In the genomic region with DNA sequence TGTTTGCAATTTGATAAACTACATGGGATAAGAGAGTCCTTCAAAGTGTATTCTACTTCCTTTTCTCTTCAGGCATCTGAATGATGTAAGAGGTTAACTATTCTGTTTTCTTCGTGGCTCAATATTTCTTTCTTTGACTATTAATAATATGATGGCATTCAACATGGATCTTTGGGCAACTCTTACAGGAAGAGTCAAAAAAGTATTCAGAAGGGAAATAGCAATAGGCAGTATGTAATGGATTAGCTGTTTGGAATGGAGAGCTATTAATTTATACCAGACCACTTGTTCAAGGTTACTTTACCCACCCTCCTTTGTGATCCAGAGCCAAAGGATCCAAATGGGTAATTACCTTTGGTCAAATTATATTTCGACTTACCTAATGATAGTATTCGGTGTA, we compare ENCODE assay signal across 14 cellular contexts.
A peak's percentile ranks its signal among the peaks of the same experiment; 100 is the strongest.
DNase-seq lines count a peak whose midpoint lies in the region; ATAC-seq and TF ChIP-seq lines count a peak whose summit lies in the region.
"Had no signal": no experiment of that assay in that cellular context is flagged by ENCODE, and none has a peak within 500 bp of the region (broad histone marks: within the 10 kb centered on the region; RNA-seq: fewer than 3 reads in every experiment).

No MANE protein-coding gene starts in this region.

- H3K9me3 ChIP-seq in SK-N-SH = no peaks in the 10 kb centered on the region
- H3K9me3 ChIP-seq in endodermal cell (ENCODE audit: control insufficient read depth, low read length) = no peaks in the 10 kb centered on the region
- no peaks in the 10 kb centered on the region for H3K9me3 ChIP-seq in thoracic aorta
- H3K9me3 ChIP-seq: BE2C had no signal

- H3K9ac ChIP-seq in SK-N-SH (no peak overlapping the region), endodermal cell (ENCODE audit: extremely low read depth, low read length, poor library complexity, severe bottlenecking) (no peak overlapping the region)
- H3K9ac ChIP-seq: GM23248 had no signal

- ATAC-seq in thoracic aorta (ENCODE audit: insufficient number of reproducible peaks, low FRiP score, low read depth) = no peak
- no peak for ATAC-seq in stimulated activated naive CD8-positive, alpha-beta T cell treated with anti-CD3 and anti-CD28 coated beads, Interleukin-15, Interleukin-2, amounts not matched to agents 100 U/mL and 50 U/mL, for 24 hours

- DNase-seq in EH (ENCODE audit: low read depth) (peak; percentile 13), SK-N-SH (no peak), endodermal cell (no peak), thoracic aorta (ENCODE audit: low spot score) (no peak), HCEC 1CT (no peak), NCI-H82 treated with DMSO at 0.1 percent for 48 hours (lab: John Stamatoyannopoulos, UW; ENCODE audit: unreplicated experiment) (no peak)
- no peak for DNase-seq in stimulated activated naive CD8-positive, alpha-beta T cell treated with anti-CD3 and anti-CD28 coated beads, Interleukin-15, Interleukin-2, amounts not matched to agents 100 U/mL and 50 U/mL, for 24 hours
- DNase-seq: BE2C; CD4-positive, alpha-beta memory T cell; DMS79; GF-D8; GM23248 had no signal

- POLR2A ChIA-PET in SK-N-SH (lab: Yijun Ruan, JAX) = no interaction called here

- H3K4me3 Mint-ChIP-seq in endodermal cell = no peak overlapping the region
- H3K4me3 Mint-ChIP-seq: CD4-positive, alpha-beta memory T cell; IgD-negative memory B cell had no signal

- H3K36me3 ChIP-seq in SK-N-SH (replicated peaks in 1 of 2; ENCODE audit: control insufficient read depth in 1 of 2, insufficient read depth in 2 of 2, low read length in 1 of 2) = no peaks in the 10 kb centered on the region
- H3K36me3 ChIP-seq in endodermal cell (ENCODE audit: control insufficient read depth, insufficient read depth, low read length) = no peaks in the 10 kb centered on the region
- H3K36me3 ChIP-seq in thoracic aorta = no peaks in the 10 kb centered on the region
- H3K36me3 ChIP-seq: BE2C had no signal

- TF ChIP-seq CTCF in SK-N-SH (IDR thresholded peaks at IDR 0.05) = no peak
- TF ChIP-seq CTCF in endodermal cell (conservative IDR thresholded peaks at IDR 0.05) = no peak
- TF ChIP-seq CTCF in thoracic aorta (IDR thresholded peaks at IDR 0.05) = no peak

- no peaks in the 10 kb centered on the region for H3K27me3 Mint-ChIP-seq in endodermal cell (ENCODE audit: insufficient read depth)

- peak overlapping the region; percentile 26 for H3K27ac Mint-ChIP-seq in endodermal cell
- H3K27ac Mint-ChIP-seq: CD4-positive, alpha-beta memory T cell; IgD-negative memory B cell had no signal

- no peak; a peak in 1 of 4 replicates for TF ChIP-seq EP300 in SK-N-SH (IDR thresholded peaks at IDR 0.05; ENCODE audit: borderline replicate concordance in 1 of 2, low read depth in 1 of 2, low read length in 1 of 2)

- H3K79me2 ChIP-seq in SK-N-SH (ENCODE audit: insufficient read depth) = peaks cover 4% of the 10 kb centered on the region; the same call in 1 of the 2 replicates

- H3K4me1 ChIP-seq in SK-N-SH (ENCODE audit: control insufficient read depth in 1 of 2, insufficient read depth in 2 of 2, low read depth in 1 of 2, low read length in 1 of 2) = peaks cover 10 to 11% of the 10 kb centered on the region in 2 experiments; a peak in 2 of 4 replicates
- no peaks in the 10 kb centered on the region for H3K4me1 ChIP-seq in endodermal cell (ENCODE audit: control insufficient read depth, insufficient read depth, low read length)
- H3K4me1 ChIP-seq in thoracic aorta (ENCODE audit: control insufficient read depth in 1 of 2, low read depth in 2 of 2) = peaks cover 23 to 66% of the 10 kb centered on the region in 2 donors
- H3K4me1 ChIP-seq: BE2C had no signal

- no peaks in the 10 kb centered on the region for H3K27me3 ChIP-seq in SK-N-SH (ENCODE audit: insufficient read depth)
- no peaks in the 10 kb centered on the region for H3K27me3 ChIP-seq in endodermal cell (ENCODE audit: control insufficient read depth, insufficient read depth, low read length, poor library complexity, severe bottlenecking)
- H3K27me3 ChIP-seq in thoracic aorta (replicated peaks; ENCODE audit: insufficient read depth) = no peaks in the 10 kb centered on the region
- H3K27me3 ChIP-seq: BE2C had no signal

- 7% methylated on average over 3 of the region's 3 CpGs for WGBS in SK-N-SH (ENCODE audit: low lambda C conversion rate)
- 91 to 94% methylated on average over 2 to 3 of the region's 3 CpGs for WGBS in endodermal cell (ENCODE audit: insufficient coverage in 1 of 2, insufficient read length in 1 of 2), 2 experiments

- CTCF ChIA-PET in SK-N-SH (lab: Yijun Ruan, JAX) = no interaction called here

- H4K20me1 ChIP-seq in SK-N-SH (ENCODE audit: insufficient read depth) = no peaks in the 10 kb centered on the region

- H3K27ac ChIP-seq in SK-N-SH (ENCODE audit: low read depth in 2 of 2, low read length in 1 of 2) (peak overlapping the region; percentile 66 to 75), endodermal cell (ENCODE audit: low read depth, low read length) (no peak overlapping the region), thoracic aorta (peak overlapping the region; percentile 5 to 22)
- H3K27ac ChIP-seq: C4-2B, GM23248 had no signal

- no peak overlapping the region for H3K4me2 ChIP-seq in SK-N-SH

- peaks cover 15% of the 10 kb centered on the region for H3K4me1 Mint-ChIP-seq in endodermal cell
- H3K4me1 Mint-ChIP-seq: IgD-negative memory B cell had no signal

- no peak for TF ChIP-seq RAD21 in SK-N-SH (IDR thresholded peaks at IDR 0.05; ENCODE audit: low read length)

- no peak overlapping the region for H2AFZ ChIP-seq in SK-N-SH (ENCODE audit: low read depth)
- H2AFZ ChIP-seq: GM23248 had no signal

- H3K4me3 ChIP-seq in SK-N-SH (ENCODE audit: low read depth in 2 of 2, low read length in 1 of 2) = no peak overlapping the region
- H3K4me3 ChIP-seq in endodermal cell (ENCODE audit: low read length) = no peak overlapping the region
- H3K4me3 ChIP-seq in thoracic aorta = no peak overlapping the region
- H3K4me3 ChIP-seq: GM23248 had no signal

- no peaks in the 10 kb centered on the region for H3K9me3 Mint-ChIP-seq in endodermal cell
- H3K9me3 Mint-ChIP-seq: CD4-positive, alpha-beta memory T cell; IgD-negative memory B cell had no signal

- peaks cover 3% of the 10 kb centered on the region for H3F3A ChIP-seq in SK-N-SH (replicated peaks; ENCODE audit: insufficient read depth)

- H3K9me2 ChIP-seq in SK-N-SH = no peaks in the 10 kb centered on the region

- no peaks in the 10 kb centered on the region for H3K36me3 Mint-ChIP-seq in endodermal cell (ENCODE audit: low read depth)
- H3K36me3 Mint-ChIP-seq: CD4-positive, alpha-beta memory T cell; IgD-negative memory B cell had no signal

TF ChIP-seq in SK-N-SH, 30 proteins besides CTCF, POLR2A, EP300 and RAD21:
- TF ChIP-seq PBX3 (IDR thresholded peaks at IDR 0.05) (peak; percentile 19; the same call in 1 of the 2 replicates), SIN3A (IDR thresholded peaks at IDR 0.05; ENCODE audit: borderline replicate concordance, low read depth, low read length) (no peak), TCF12 (IDR thresholded peaks at IDR 0.05) (peak; percentile 15; the same call in 1 of the 2 replicates)
- TF ChIP-seq, protein P1, sequence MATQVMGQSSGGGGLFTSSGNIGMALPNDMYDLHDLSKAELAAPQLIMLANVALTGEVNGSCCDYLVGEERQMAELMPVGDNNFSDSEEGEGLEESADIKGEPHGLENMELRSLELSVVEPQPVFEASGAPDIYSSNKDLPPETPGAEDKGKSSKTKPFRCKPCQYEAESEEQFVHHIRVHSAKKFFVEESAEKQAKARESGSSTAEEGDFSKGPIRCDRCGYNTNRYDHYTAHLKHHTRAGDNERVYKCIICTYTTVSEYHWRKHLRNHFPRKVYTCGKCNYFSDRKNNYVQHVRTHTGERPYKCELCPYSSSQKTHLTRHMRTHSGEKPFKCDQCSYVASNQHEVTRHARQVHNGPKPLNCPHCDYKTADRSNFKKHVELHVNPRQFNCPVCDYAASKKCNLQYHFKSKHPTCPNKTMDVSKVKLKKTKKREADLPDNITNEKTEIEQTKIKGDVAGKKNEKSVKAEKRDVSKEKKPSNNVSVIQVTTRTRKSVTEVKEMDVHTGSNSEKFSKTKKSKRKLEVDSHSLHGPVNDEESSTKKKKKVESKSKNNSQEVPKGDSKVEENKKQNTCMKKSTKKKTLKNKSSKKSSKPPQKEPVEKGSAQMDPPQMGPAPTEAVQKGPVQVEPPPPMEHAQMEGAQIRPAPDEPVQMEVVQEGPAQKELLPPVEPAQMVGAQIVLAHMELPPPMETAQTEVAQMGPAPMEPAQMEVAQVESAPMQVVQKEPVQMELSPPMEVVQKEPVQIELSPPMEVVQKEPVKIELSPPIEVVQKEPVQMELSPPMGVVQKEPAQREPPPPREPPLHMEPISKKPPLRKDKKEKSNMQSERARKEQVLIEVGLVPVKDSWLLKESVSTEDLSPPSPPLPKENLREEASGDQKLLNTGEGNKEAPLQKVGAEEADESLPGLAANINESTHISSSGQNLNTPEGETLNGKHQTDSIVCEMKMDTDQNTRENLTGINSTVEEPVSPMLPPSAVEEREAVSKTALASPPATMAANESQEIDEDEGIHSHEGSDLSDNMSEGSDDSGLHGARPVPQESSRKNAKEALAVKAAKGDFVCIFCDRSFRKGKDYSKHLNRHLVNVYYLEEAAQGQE (IDR thresholded peaks at IDR 0.05; ENCODE audit: low read depth, low read length) = no peak
